ENCODE assay signal across 2 cellular contexts in the genomic region with DNA sequence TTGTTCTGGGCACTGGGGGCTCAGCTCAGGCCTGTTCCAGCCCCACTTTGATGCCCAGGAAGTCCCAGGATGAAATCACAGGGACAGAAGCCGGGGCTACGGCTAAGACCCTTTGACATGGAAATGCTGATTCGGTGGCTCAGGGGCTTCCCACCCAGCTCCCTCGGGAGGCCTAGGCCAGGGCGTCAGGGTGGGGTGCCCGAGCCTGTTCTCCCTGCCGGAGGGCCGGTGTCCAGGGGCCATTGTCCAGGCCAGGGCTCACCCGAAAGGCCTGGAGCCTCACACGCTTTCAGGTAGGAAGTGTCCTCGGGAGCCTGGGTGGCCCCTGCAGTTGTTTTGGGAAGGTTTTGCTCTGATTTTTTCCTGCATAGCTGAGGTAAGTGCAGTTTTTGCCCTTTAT.
TF ChIP-seq lines count a peak whose summit lies in the region.

No MANE protein-coding gene starts in this region.

TF ChIP-seq in GM23338, 12 proteins besides CTCF, POLR2A, EP300 and RAD21:
- no peak for TF ChIP-seq NANOG (IDR thresholded peaks at IDR 0.05; ENCODE audit: borderline replicate concordance)
- TF ChIP-seq POLR2AphosphoS5 (IDR thresholded peaks at IDR 0.05; ENCODE audit: low read depth): no peak
- no peak for TF ChIP-seq EZH2 (IDR thresholded peaks at IDR 0.05; ENCODE audit: low read depth, unreplicated experiment)

TF ChIP-seq in IMR-90, 13 proteins besides CTCF, POLR2A, EP300 and RAD21:
- TF ChIP-seq NFE2L2 (IDR thresholded peaks at IDR 0.05; ENCODE audit: low read depth, low read length) (no peak), CEBPB (IDR thresholded peaks at IDR 0.05; ENCODE audit: low read depth, low read length) (no peak), MAFK (IDR thresholded peaks at IDR 0.05; ENCODE audit: low read depth, low read length) (no peak), BHLHE40 (IDR thresholded peaks at IDR 0.05; ENCODE audit: low read depth, low read length) (no peak), RFX5 (IDR thresholded peaks at IDR 0.05; ENCODE audit: low read depth, low read length) (no peak), MXI1 (IDR thresholded peaks at IDR 0.05; ENCODE audit: borderline replicate concordance, low read depth, low read length) (no peak), SMC3 (IDR thresholded peaks at IDR 0.05; ENCODE audit: low read depth, low read length) (no peak), MAZ (IDR thresholded peaks at IDR 0.05; ENCODE audit: borderline replicate concordance, low read depth, low read length) (no peak)
- TF ChIP-seq, protein P1, sequence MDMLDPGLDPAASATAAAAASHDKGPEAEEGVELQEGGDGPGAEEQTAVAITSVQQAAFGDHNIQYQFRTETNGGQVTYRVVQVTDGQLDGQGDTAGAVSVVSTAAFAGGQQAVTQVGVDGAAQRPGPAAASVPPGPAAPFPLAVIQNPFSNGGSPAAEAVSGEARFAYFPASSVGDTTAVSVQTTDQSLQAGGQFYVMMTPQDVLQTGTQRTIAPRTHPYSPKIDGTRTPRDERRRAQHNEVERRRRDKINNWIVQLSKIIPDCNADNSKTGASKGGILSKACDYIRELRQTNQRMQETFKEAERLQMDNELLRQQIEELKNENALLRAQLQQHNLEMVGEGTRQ (IDR thresholded peaks at IDR 0.05; ENCODE audit: low read depth, low read length): no peak
